Comparison of ENCODE assay signal across 1 cellular context in genomic region chr6:31210119-31210518, GRCh38.
TF ChIP-seq lines count a peak whose summit lies in the region.

No MANE protein-coding gene starts in this region.

TF ChIP-seq in HepG2, 621 proteins besides CTCF, POLR2A, EP300 and RAD21:
- TF ChIP-seq ZNF83 (CRISPR knock-in tag; IDR thresholded peaks at IDR 0.05; ENCODE audit: borderline replicate concordance) = no peak
- no peak for TF ChIP-seq ZZZ3 (CRISPR knock-in tag; IDR thresholded peaks at IDR 0.05; ENCODE audit: borderline replicate concordance)
- TF ChIP-seq, protein P1, sequence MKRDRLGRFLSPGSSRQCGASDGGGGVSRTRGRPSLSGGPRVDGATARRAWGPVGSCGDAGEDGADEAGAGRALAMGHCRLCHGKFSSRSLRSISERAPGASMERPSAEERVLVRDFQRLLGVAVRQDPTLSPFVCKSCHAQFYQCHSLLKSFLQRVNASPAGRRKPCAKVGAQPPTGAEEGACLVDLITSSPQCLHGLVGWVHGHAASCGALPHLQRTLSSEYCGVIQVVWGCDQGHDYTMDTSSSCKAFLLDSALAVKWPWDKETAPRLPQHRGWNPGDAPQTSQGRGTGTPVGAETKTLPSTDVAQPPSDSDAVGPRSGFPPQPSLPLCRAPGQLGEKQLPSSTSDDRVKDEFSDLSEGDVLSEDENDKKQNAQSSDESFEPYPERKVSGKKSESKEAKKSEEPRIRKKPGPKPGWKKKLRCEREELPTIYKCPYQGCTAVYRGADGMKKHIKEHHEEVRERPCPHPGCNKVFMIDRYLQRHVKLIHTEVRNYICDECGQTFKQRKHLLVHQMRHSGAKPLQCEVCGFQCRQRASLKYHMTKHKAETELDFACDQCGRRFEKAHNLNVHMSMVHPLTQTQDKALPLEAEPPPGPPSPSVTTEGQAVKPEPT (CRISPR knock-in tag; IDR thresholded peaks at IDR 0.05; ENCODE audit: low read depth) = no peak
- no peak for TF ChIP-seq MXD4 (CRISPR knock-in tag; IDR thresholded peaks at IDR 0.05)
- no peak for TF ChIP-seq PLSCR1 (CRISPR knock-in tag; IDR thresholded peaks at IDR 0.05; ENCODE audit: borderline replicate concordance)
- TF ChIP-seq ZNF256 (CRISPR knock-in tag; conservative IDR thresholded peaks at IDR 0.05) = no peak
- TF ChIP-seq, protein P2, sequence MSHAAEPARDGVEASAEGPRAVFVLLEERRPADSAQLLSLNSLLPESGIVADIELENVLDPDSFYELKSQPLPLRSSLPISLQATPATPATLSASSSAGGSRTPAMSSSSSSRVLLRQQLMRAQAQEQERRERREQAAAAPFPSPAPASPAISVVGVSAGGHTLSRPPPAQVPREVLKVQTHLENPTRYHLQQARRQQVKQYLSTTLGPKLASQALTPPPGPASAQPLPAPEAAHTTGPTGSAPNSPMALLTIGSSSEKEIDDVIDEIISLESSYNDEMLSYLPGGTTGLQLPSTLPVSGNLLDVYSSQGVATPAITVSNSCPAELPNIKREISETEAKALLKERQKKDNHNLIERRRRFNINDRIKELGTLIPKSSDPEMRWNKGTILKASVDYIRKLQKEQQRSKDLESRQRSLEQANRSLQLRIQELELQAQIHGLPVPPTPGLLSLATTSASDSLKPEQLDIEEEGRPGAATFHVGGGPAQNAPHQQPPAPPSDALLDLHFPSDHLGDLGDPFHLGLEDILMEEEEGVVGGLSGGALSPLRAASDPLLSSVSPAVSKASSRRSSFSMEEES (CRISPR knock-in tag; IDR thresholded peaks at IDR 0.05) = no peak
- no peak for TF ChIP-seq NRL (CRISPR knock-in tag; IDR thresholded peaks at IDR 0.05; ENCODE audit: borderline replicate concordance)
